ENCODE assay signal across 25 cellular contexts in the genomic region with DNA sequence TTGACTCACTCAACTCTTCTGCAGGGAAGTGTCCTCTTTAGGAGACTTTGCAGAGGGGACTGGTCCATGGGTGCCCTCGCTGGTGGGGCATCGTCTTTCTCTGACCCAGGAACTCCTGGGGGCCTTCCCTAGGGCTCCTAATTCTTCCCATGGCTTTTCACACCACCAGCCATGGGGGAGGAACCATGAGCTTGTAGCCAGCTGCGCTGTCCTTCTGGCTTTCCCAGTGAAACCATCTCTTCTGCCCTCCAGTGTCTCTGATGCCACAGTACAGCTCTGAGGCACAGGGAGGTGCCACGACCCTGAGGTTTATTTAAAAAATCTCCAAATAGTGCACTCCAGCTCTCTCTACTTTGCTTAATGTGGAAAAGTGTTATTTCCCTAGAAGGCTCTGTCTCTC.
A peak's percentile ranks its signal among the peaks of the same experiment; 100 is the strongest.
DNase-seq lines count a peak whose midpoint lies in the region; ATAC-seq, FAIRE-seq and TF ChIP-seq lines count a peak whose summit lies in the region.
"Had no signal": no experiment of that assay in that cellular context is flagged by ENCODE, and none has a peak within 500 bp of the region (broad histone marks: within the 10 kb centered on the region; RNA-seq: fewer than 3 reads in every experiment).

No MANE protein-coding gene starts in this region.

- no peaks in the 10 kb centered on the region for H3K27me3 Mint-ChIP-seq in activated CD8-positive, alpha-beta memory T cell treated with anti-CD3 and anti-CD28 coated beads, Interleukin-2, amount 10 ng/mL, durations not matched to agents 7 days and 5 days
- H3K27me3 Mint-ChIP-seq: CD4-positive, alpha-beta T cell had no signal

- DNase-seq in activated CD8-positive, alpha-beta memory T cell treated with anti-CD3 and anti-CD28 coated beads, Interleukin-2, amount 10 ng/mL, durations not matched to agents 7 days and 5 days, result peak; percentile 31
- no peak for DNase-seq in activated CD8-positive, alpha-beta memory T cell treated with anti-CD3 and anti-CD28 coated beads, Interleukin-2, amount 50 U/mL, for 48 hours
- no peak for DNase-seq in choroid plexus epithelial cell (ENCODE audit: low read depth)
- peak; percentile 45 for DNase-seq in islet precursor cell
- no peak for DNase-seq in retinal pigment epithelial cell (ENCODE audit: low read depth)
- no peak for DNase-seq in RPMI8226
- no peak for DNase-seq in NCI-H526 (lab: John Stamatoyannopoulos, UW)
- no peak for DNase-seq in D721Med (ENCODE audit: insufficient read length, low spot score)
- DNase-seq: activated CD4-positive, alpha-beta T cell treated with anti-CD3 and anti-CD28 coated beads, Interleukin-2, amount 50 U/mL, for 1 hour; activated naive CD4-positive, alpha-beta T cell; activated T-cell treated with anti-CD3 and anti-CD28 coated beads, Interleukin-2, amount 50 U/mL, for 72 hours; CD4-positive, alpha-beta T cell; cerebellar nuclear complex; KG1; left lung; NCI-H2029 treated with DMSO at 0.1 percent for 48 hours; NCI-H226; NCI-H69; sigmoid colon; SJCRH30; stimulated activated CD4-positive, alpha-beta T cell treated with anti-CD3 and anti-CD28 coated beads, Interleukin-4, amount 100 ng/mL, for 4 hours; transverse colon; WERI-Rb-1 had no signal

- peaks cover 17% of the 10 kb centered on the region for H3K4me1 Mint-ChIP-seq in activated CD8-positive, alpha-beta memory T cell treated with anti-CD3 and anti-CD28 coated beads, Interleukin-2, amount 10 ng/mL, durations not matched to agents 7 days and 5 days

- no peak for ATAC-seq in activated CD8-positive, alpha-beta memory T cell treated with anti-CD3 and anti-CD28 coated beads, Interleukin-2, amount 10 ng/mL, durations not matched to agents 7 days and 5 days
- ATAC-seq: activated T-cell treated with anti-CD3 and anti-CD28 coated beads, Interleukin-2, amount 50 U/mL, for 72 hours; left lung had no signal

- no peak overlapping the region for H3K4me3 ChIP-seq in choroid plexus epithelial cell (ENCODE audit: low read depth, low read length)
- no peak overlapping the region for H3K4me3 ChIP-seq in retinal pigment epithelial cell (ENCODE audit: low read length)
- H3K4me3 ChIP-seq: A549, left lung, prostate gland, sigmoid colon, SJCRH30, transverse colon had no signal

- no peak for FAIRE-seq in D721Med (lab: Jason Lieb, UNC)
- FAIRE-seq: A549 had no signal

- H3K27ac Mint-ChIP-seq in activated CD8-positive, alpha-beta memory T cell treated with anti-CD3 and anti-CD28 coated beads, Interleukin-2, amount 10 ng/mL, durations not matched to agents 7 days and 5 days, result no peak overlapping the region
- H3K27ac Mint-ChIP-seq: activated T-cell treated with anti-CD3 and anti-CD28 coated beads, Interleukin-2, amount 50 U/mL, for 72 hours; CD4-positive, alpha-beta T cell had no signal

- H3K36me3 Mint-ChIP-seq in activated CD8-positive, alpha-beta memory T cell treated with anti-CD3 and anti-CD28 coated beads, Interleukin-2, amount 10 ng/mL, durations not matched to agents 7 days and 5 days, result peaks cover 20% of the 10 kb centered on the region

- no peak overlapping the region for H3K4me3 Mint-ChIP-seq in activated CD8-positive, alpha-beta memory T cell treated with anti-CD3 and anti-CD28 coated beads, Interleukin-2, amount 10 ng/mL, durations not matched to agents 7 days and 5 days
- H3K4me3 Mint-ChIP-seq: activated T-cell treated with anti-CD3 and anti-CD28 coated beads, Interleukin-2, amount 50 U/mL, for 72 hours; CD4-positive, alpha-beta T cell had no signal

- CTCF ChIA-PET in activated CD8-positive, alpha-beta memory T cell treated with anti-CD3 and anti-CD28 coated beads, Interleukin-2, amount 10 ng/mL, durations not matched to agents 7 days and 5 days (lab: Charles Lee), result no interaction called here

- H3K9me3 Mint-ChIP-seq in activated CD8-positive, alpha-beta memory T cell treated with anti-CD3 and anti-CD28 coated beads, Interleukin-2, amount 10 ng/mL, durations not matched to agents 7 days and 5 days (ENCODE audit: low read depth), result no peaks in the 10 kb centered on the region
- H3K9me3 Mint-ChIP-seq: activated T-cell treated with anti-CD3 and anti-CD28 coated beads, Interleukin-2, amount 50 U/mL, for 72 hours; CD4-positive, alpha-beta T cell had no signal

- peak; percentile 30 for TF ChIP-seq CTCF in choroid plexus epithelial cell (conservative IDR thresholded peaks at IDR 0.05; ENCODE audit: low read depth, low read length)
- TF ChIP-seq CTCF in retinal pigment epithelial cell (conservative IDR thresholded peaks at IDR 0.05; ENCODE audit: low read depth, low read length), result peak; percentile 3
- TF ChIP-seq CTCF in D721Med (IDR thresholded peaks at IDR 0.05; ENCODE audit: insufficient read depth, missing control alignments), result no peak

Comparison
In these comparisons a context has a peak if more than half of its experiments do, and no peak if none do; other contexts are left out.
1. DNase-seq: peak in activated CD8-positive, alpha-beta memory T cell treated with anti-CD3 and anti-CD28 coated beads, Interleukin-2, amount 10 ng/mL, durations not matched to agents 7 days and 5 days (single experiment) and islet precursor cell (single experiment); none in activated CD8-positive, alpha-beta memory T cell treated with anti-CD3 and anti-CD28 coated beads, Interleukin-2, amount 50 U/mL, for 48 hours (single experiment), choroid plexus epithelial cell (single experiment), retinal pigment epithelial cell (single experiment), RPMI8226 (single experiment), NCI-H526 (0 of 2) and D721Med (single experiment).